Comparison of ENCODE assay signal across 8 cellular contexts in genomic region chr11:72223615-72224586, GRCh38. TPM values are rescaled to one million over a fixed set of nuclear protein-coding genes. Genes with fewer than 3 reads are reported as not detected.
DNase-seq lines count a peak whose midpoint lies in the region; ATAC-seq and TF ChIP-seq lines count a peak whose summit lies in the region.

No MANE protein-coding gene starts in this region.

- H3K27me3 ChIP-seq in HUES64 (ENCODE audit: insufficient read depth, low read length) (no peaks in the 10 kb centered on the region), brain microvascular endothelial cell (replicated peaks) (no peaks in the 10 kb centered on the region)

- H3K4me3 ChIP-seq in HUES64 (ENCODE audit: low read length) (peak overlapping the region; percentile 92), brain microvascular endothelial cell (ENCODE audit: low read depth, low read length) (peak overlapping the region; percentile 83)

- in situ Hi-C loops in brain microvascular endothelial cell (cut with HindIII; ENCODE audit: low pct_ligation_motif_present, low sequenced_read_pairs) = no loop called here

- H3K9me3 ChIP-seq in HUES64 (ENCODE audit: insufficient read depth, low read depth, low read length) = no peaks in the 10 kb centered on the region

- ATAC-seq in GM21529 (IDR thresholded peaks at IDR 0.05; ENCODE audit: unreplicated experiment) = peak; percentile 55

- H3K36me3 ChIP-seq in HUES64 (ENCODE audit: insufficient read depth, low read length) (peaks cover 19% of the 10 kb centered on the region), brain microvascular endothelial cell (replicated peaks) (peaks cover 10% of the 10 kb centered on the region)

- under 1% methylated on average over 85 of the region's 85 CpGs for WGBS in HUES64

- H3K9ac ChIP-seq in HUES64 (ENCODE audit: low read depth, low read length) = peak overlapping the region; percentile 87

- H3K4me1 ChIP-seq in HUES64 (ENCODE audit: insufficient read depth, low read length) = peaks cover 20% of the 10 kb centered on the region

- TF ChIP-seq CTCF in brain microvascular endothelial cell (IDR thresholded peaks at IDR 0.05; ENCODE audit: low read depth, low read length, missing control alignments) = no peak

- DNase-seq in ELF-1 (ENCODE audit: low read depth, low spot score) = peak; percentile 62
- DNase-seq in T-helper 22 cell (ENCODE audit: low read depth) = peak; percentile 39
- no peak for DNase-seq in brain microvascular endothelial cell
- peak; percentile 76 for DNase-seq in iris pigment epithelial cell (ENCODE audit: low read depth)
- peak; percentile 56 for DNase-seq in stimulated activated CD4-positive, alpha-beta T cell treated with anti-CD3 and anti-CD28 coated beads, Interleukin-12 subunit alpha, Interleukin-12 subunit beta, amount 100 ng/mL, for 4 hours
- no peak for DNase-seq in NCI-H2107 (lab: John Stamatoyannopoulos, UW)

- H3K27ac ChIP-seq in HUES64 (ENCODE audit: low read depth, low read length) = peak overlapping the region; percentile 96
- peak overlapping the region; percentile 80 for H3K27ac ChIP-seq in brain microvascular endothelial cell

RNA-seq across cellular contexts. Expression of gene INPPL1, which starts 0.7 kb away (rescaled TPM):
- polyA plus RNA-seq in HUES64 (2013, experiment 1 of 2) = 90.3 TPM
- polyA plus RNA-seq in HUES64 (2013, experiment 2 of 2) = 86.1 TPM

RNA-seq across cellular contexts. Expression of gene FOLR2, which starts 7.3 kb away (rescaled TPM):
- polyA plus RNA-seq in HUES64 (2013, experiment 1 of 2) = not detected
- polyA plus RNA-seq in HUES64 (2013, experiment 2 of 2) = not detected

RNA-seq across cellular contexts. Expression of gene PHOX2A, which starts 20.1 kb away (rescaled TPM):
- 1.7 TPM for polyA plus RNA-seq in HUES64 (2013, experiment 1 of 2)
- polyA plus RNA-seq in HUES64 (2013, experiment 2 of 2) = 4.6 TPM

RNA-seq across cellular contexts. Expression of gene FOLR1, which starts 32.0 kb away (rescaled TPM):
- 1.2 TPM for polyA plus RNA-seq in HUES64 (2013, experiment 1 of 2)
- 1.8 TPM for polyA plus RNA-seq in HUES64 (2013, experiment 2 of 2)

Comparison
In these comparisons a context has a peak if more than half of its experiments do, and no peak if none do; other contexts are left out.
1. DNase-seq: peak in ELF-1 (single experiment), T-helper 22 cell (single experiment), iris pigment epithelial cell (single experiment) and stimulated activated CD4-positive, alpha-beta T cell treated with anti-CD3 and anti-CD28 coated beads, Interleukin-12 subunit alpha, Interleukin-12 subunit beta, amount 100 ng/mL, for 4 hours (single experiment); none in brain microvascular endothelial cell (single experiment) and NCI-H2107 (single experiment).